ENCODE assay signal across 24 cellular contexts in genomic region chr1:15205586-15206346, GRCh38. TPM values are rescaled to one million over a fixed set of nuclear protein-coding genes. Genes with fewer than 3 reads are reported as not detected.
DNase-seq lines count a peak whose midpoint lies in the region; ATAC-seq and TF ChIP-seq lines count a peak whose summit lies in the region.
"Had no signal": no experiment of that assay in that cellular context is flagged by ENCODE, and none has a peak within 500 bp of the region (broad histone marks: within the 10 kb centered on the region; RNA-seq: fewer than 3 reads in every experiment).

No MANE protein-coding gene starts in this region.

- no peaks in the 10 kb centered on the region for H3K36me3 Mint-ChIP-seq in progenitor cell of endocrine pancreas (ENCODE audit: insufficient read depth)
- H3K36me3 Mint-ChIP-seq in activated CD8-positive, alpha-beta T cell treated with anti-CD3 and anti-CD28 coated beads, Interleukin-2, amount 10 ng/mL, durations not matched to agents 7 days and 5 days (ENCODE audit: low read depth), result no peaks in the 10 kb centered on the region
- H3K36me3 Mint-ChIP-seq: activated naive CD8-positive, alpha-beta T cell; immature natural killer cell had no signal

- CTCF ChIA-PET in activated CD8-positive, alpha-beta T cell treated with anti-CD3 and anti-CD28 coated beads, Interleukin-2, amount 10 ng/mL, durations not matched to agents 7 days and 5 days (lab: Charles Lee), result no interaction called here

- no peak overlapping the region for H3K4me3 ChIP-seq in iPS DF 6.9 (ENCODE audit: low read length)
- H3K4me3 ChIP-seq: BLaER1 treated with 17β-estradiol and CSF1 and Interleukin-3, amounts not matched to agents 10 nM and 100 nM; heart left ventricle; prostate gland had no signal

- no peaks in the 10 kb centered on the region for H3K27me3 Mint-ChIP-seq in progenitor cell of endocrine pancreas
- peaks cover 18% of the 10 kb centered on the region for H3K27me3 Mint-ChIP-seq in activated CD8-positive, alpha-beta T cell treated with anti-CD3 and anti-CD28 coated beads, Interleukin-2, amount 10 ng/mL, durations not matched to agents 7 days and 5 days (ENCODE audit: low read depth)

- in situ Hi-C loops in G401 (cut with HindIII; ENCODE audit: low sequenced_read_pairs), result no loop called here

- peaks cover 47% of the 10 kb centered on the region for H3K4me1 Mint-ChIP-seq in progenitor cell of endocrine pancreas (ENCODE audit: low read depth)
- no peaks in the 10 kb centered on the region for H3K4me1 Mint-ChIP-seq in activated CD8-positive, alpha-beta T cell treated with anti-CD3 and anti-CD28 coated beads, Interleukin-2, amount 10 ng/mL, durations not matched to agents 7 days and 5 days (ENCODE audit: low read depth)
- H3K4me1 Mint-ChIP-seq: activated T-helper 17 cell treated with anti-CD3 and anti-CD28 coated beads, Interleukin-2, amount 50 U/mL, for 72 hours; immature natural killer cell had no signal

- POLR2A ChIA-PET in activated CD8-positive, alpha-beta T cell treated with anti-CD3 and anti-CD28 coated beads, Interleukin-2, amount 10 ng/mL, durations not matched to agents 7 days and 5 days (lab: Charles Lee), result interaction anchor here (0.6 kb wide), 1 partner anchor 33 kb away, joined by 3 read pairs; no protein-coding TSS in a partner anchor

- no peaks in the 10 kb centered on the region for H3K36me3 ChIP-seq in iPS DF 6.9 (ENCODE audit: control insufficient read depth, insufficient read depth, low read length)
- H3K36me3 ChIP-seq: heart left ventricle, prostate gland had no signal

- DNase-seq in G401 (ENCODE audit: low spot score) (peak; percentile 80), iPS DF 6.9 (ENCODE audit: low read depth, low spot score) (no peak), progenitor cell of endocrine pancreas (ENCODE audit: low spot score, unreplicated experiment) (no peak), DMS53 treated with DMSO at 0.1 percent for 48 hours (lab: John Stamatoyannopoulos, UW; ENCODE audit: unreplicated experiment) (no peak), hepatic stellate cell (ENCODE audit: low spot score) (no peak), NCI-H1092 (lab: John Stamatoyannopoulos, UW) (no peak)
- no peak for DNase-seq in activated CD8-positive, alpha-beta T cell treated with anti-CD3 and anti-CD28 coated beads, Interleukin-2, amount 10 ng/mL, durations not matched to agents 7 days and 5 days
- DNase-seq: activated CD4-positive, alpha-beta T cell treated with anti-CD3 and anti-CD28 coated beads, Interleukin-2, amount 50 U/mL, for 48 hours; activated CD4-positive, CD25-positive, alpha-beta regulatory T cell; activated CD8-positive, alpha-beta memory T cell treated with anti-CD3 and anti-CD28 coated beads, Interleukin-2, amount 50 U/mL, for 48 hours; Caco-2; effector memory CD4-positive, alpha-beta T cell; foreskin fibroblast; heart left ventricle; immature natural killer cell; NCI-H1105; NCI-H2029; NCI-H2227 treated with DMSO at 0.1 percent for 48 hours; NCI-H774 had no signal

- no peak overlapping the region for H3K4me3 Mint-ChIP-seq in progenitor cell of endocrine pancreas (ENCODE audit: low read depth)
- no peak overlapping the region for H3K4me3 Mint-ChIP-seq in activated CD8-positive, alpha-beta T cell treated with anti-CD3 and anti-CD28 coated beads, Interleukin-2, amount 10 ng/mL, durations not matched to agents 7 days and 5 days
- H3K4me3 Mint-ChIP-seq: activated naive CD8-positive, alpha-beta T cell; activated T-helper 17 cell treated with anti-CD3 and anti-CD28 coated beads, Interleukin-2, amount 50 U/mL, for 72 hours; immature natural killer cell had no signal

- H3K27ac ChIP-seq in VCaP (peak overlapping the region; percentile 9; the same call in 1 of the 2 replicates), iPS DF 6.9 (ENCODE audit: low read length) (peak overlapping the region; percentile 41)
- H3K27ac ChIP-seq: BLaER1 treated with 17β-estradiol and CSF1 and Interleukin-3, amounts not matched to agents 10 nM and 100 nM; prostate gland had no signal

- H3K9me3 ChIP-seq in iPS DF 6.9 (ENCODE audit: control insufficient read depth, insufficient read depth, low read length), result no peaks in the 10 kb centered on the region
- H3K9me3 ChIP-seq: BLaER1 treated with 17β-estradiol and CSF1 and Interleukin-3, amounts not matched to agents 10 nM and 100 nM; Caco-2; heart left ventricle; prostate gland had no signal

- no peak for ATAC-seq in activated CD8-positive, alpha-beta T cell treated with anti-CD3 and anti-CD28 coated beads, Interleukin-2, amount 10 ng/mL, durations not matched to agents 7 days and 5 days
- ATAC-seq: activated T-helper 17 cell treated with anti-CD3 and anti-CD28 coated beads, Interleukin-2, amount 50 U/mL, for 72 hours; heart left ventricle had no signal

- H3K27me3 ChIP-seq in iPS DF 6.9 (ENCODE audit: control insufficient read depth, insufficient read depth, low read length), result no peaks in the 10 kb centered on the region
- H3K27me3 ChIP-seq: BLaER1 treated with 17β-estradiol and CSF1 and Interleukin-3, amounts not matched to agents 10 nM and 100 nM; heart left ventricle had no signal

- H3K9me3 Mint-ChIP-seq in progenitor cell of endocrine pancreas (ENCODE audit: low read depth), result no peaks in the 10 kb centered on the region
- no peaks in the 10 kb centered on the region for H3K9me3 Mint-ChIP-seq in activated CD8-positive, alpha-beta T cell treated with anti-CD3 and anti-CD28 coated beads, Interleukin-2, amount 10 ng/mL, durations not matched to agents 7 days and 5 days (ENCODE audit: insufficient read depth)
- H3K9me3 Mint-ChIP-seq: activated T-helper 17 cell treated with anti-CD3 and anti-CD28 coated beads, Interleukin-2, amount 50 U/mL, for 72 hours; immature natural killer cell had no signal

- TF ChIP-seq CTCF in VCaP (conservative IDR thresholded peaks at IDR 0.05), result no peak
- no peak for TF ChIP-seq CTCF in progenitor cell of endocrine pancreas (IDR thresholded peaks at IDR 0.05; ENCODE audit: unreplicated experiment)

- H3K27ac Mint-ChIP-seq in progenitor cell of endocrine pancreas, result peak overlapping the region; percentile 33
- no peak overlapping the region for H3K27ac Mint-ChIP-seq in activated CD8-positive, alpha-beta T cell treated with anti-CD3 and anti-CD28 coated beads, Interleukin-2, amount 10 ng/mL, durations not matched to agents 7 days and 5 days
- H3K27ac Mint-ChIP-seq: activated naive CD8-positive, alpha-beta T cell; activated T-helper 17 cell treated with anti-CD3 and anti-CD28 coated beads, Interleukin-2, amount 50 U/mL, for 72 hours; immature natural killer cell had no signal

- H3K4me1 ChIP-seq in iPS DF 6.9 (ENCODE audit: control insufficient read depth, insufficient read depth, low read length), result peaks cover 11% of the 10 kb centered on the region

- no CpG with 5 or more reads among the region's 12 CpGs for WGBS in iPS DF 6.9 (ENCODE audit: insufficient coverage, insufficient read length)

RNA-seq across cellular contexts. Expression of gene FHAD1, which starts 41.3 kb away (rescaled TPM):
- 13.7 and 24.0 TPM in 2 replicates for total RNA-seq in G401 (2014; rRNA removed; shearing (Covaris generic))
- total RNA-seq in progenitor cell of endocrine pancreas, result 5.0 and 5.3 TPM in 2 replicates
- total RNA-seq in activated CD8-positive, alpha-beta T cell treated with anti-CD3 and anti-CD28 coated beads, Interleukin-2, amount 10 ng/mL, durations not matched to agents 7 days and 5 days, result under 1 TPM; 0.21 to 0.55 TPM
- total RNA-seq: activated T-helper 17 cell treated with anti-CD3 and anti-CD28 coated beads, Interleukin-2, amount 50 U/mL, for 72 hours had no signal

RNA-seq across cellular contexts. Expression of gene TMEM51, which starts 52.2 kb away (rescaled TPM):
- total RNA-seq in G401 (2014; rRNA removed; shearing (Covaris generic)), result 25.0 and 25.2 TPM in 2 replicates
- 14.8 and 14.9 TPM in 2 replicates for total RNA-seq in progenitor cell of endocrine pancreas
- total RNA-seq in activated CD8-positive, alpha-beta T cell treated with anti-CD3 and anti-CD28 coated beads, Interleukin-2, amount 10 ng/mL, durations not matched to agents 7 days and 5 days, result under 1 TPM; 0.18 to 0.23 TPM
- total RNA-seq: activated T-helper 17 cell treated with anti-CD3 and anti-CD28 coated beads, Interleukin-2, amount 50 U/mL, for 72 hours had no signal

Comparison
In these comparisons a context has a peak if more than half of its experiments do, and no peak if none do; other contexts are left out.
1. RNA of gene TMEM51, which starts 52.2 kb away (total RNA-seq): 25.0 to 25.2 TPM in G401 and 14.8 to 14.9 TPM in progenitor cell of endocrine pancreas; 0.18 to 0.23 TPM in activated CD8-positive, alpha-beta T cell treated with anti-CD3 and anti-CD28 coated beads, Interleukin-2, amount 10 ng/mL, durations not matched to agents 7 days and 5 days; every median in the first group is over 10 times any median in the second.